In the genomic region with DNA sequence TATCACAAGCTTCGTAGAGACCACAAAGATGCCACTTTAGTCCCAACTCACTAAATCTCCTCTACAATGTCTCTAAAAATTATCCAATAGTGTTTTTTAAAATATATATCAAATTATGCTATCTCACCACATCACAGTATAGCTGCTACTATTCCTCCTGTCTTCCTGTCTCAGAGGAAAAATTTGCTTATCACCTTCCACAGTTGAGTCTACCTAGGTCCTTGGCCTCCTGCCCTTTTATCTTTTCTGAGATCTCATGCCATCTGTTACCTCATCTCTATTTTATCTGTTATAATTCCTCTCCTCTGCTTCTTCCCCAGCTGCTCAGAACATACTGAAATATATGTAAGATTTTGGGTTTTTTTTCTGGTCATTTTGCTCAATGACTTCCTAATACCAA, we compare ENCODE assay signal across 17 cellular contexts.
"Had no signal": no experiment of that assay in that cellular context is flagged by ENCODE, and none has a peak within 500 bp of the region (broad histone marks: within the 10 kb centered on the region; RNA-seq: fewer than 3 reads in every experiment).

No MANE protein-coding gene starts in this region.

- H3K4me3 ChIP-seq: K562, MG63, SJSA1, SK-N-MC had no signal

- H3K9ac ChIP-seq: KMS-11 had no signal

- H3K27ac ChIP-seq: HL-60, KMS-11, SJSA1, SK-N-MC had no signal

- H3K4me1 ChIP-seq: SJSA1 had no signal

- DNase-seq: MG63, NCI-H1092, NCI-H1105 treated with DMSO at 0.1 percent for 48 hours, NCI-H1417 treated with DMSO at 0.1 percent for 48 hours, NCI-H146, NCI-H187 treated with DMSO at 0.1 percent for 48 hours, NCI-H2029 treated with DMSO at 0.1 percent for 48 hours, NCI-H526 treated with DMSO at 0.1 percent for 48 hours, NCI-H774, Right ventricle myocardium superior, RPMI8226, SIG-M5 had no signal

- H3K4me2 ChIP-seq: KMS-11 had no signal

- H3K27me3 ChIP-seq: MG63, SJSA1 had no signal

- ATAC-seq: K562 had no signal

- H3K9me3 ChIP-seq: MG63, SJSA1 had no signal

- H3K36me3 ChIP-seq: MG63, SJSA1 had no signal
